Comparison of ENCODE assay signal across 1 cellular context in genomic region chr4:44801384-44801783, GRCh38.
TF ChIP-seq lines count a peak whose summit lies in the region.

No MANE protein-coding gene starts in this region.

TF ChIP-seq in IMR-90, 13 proteins besides CTCF, POLR2A, EP300 and RAD21 (continued from another document):
- TF ChIP-seq, protein P1, sequence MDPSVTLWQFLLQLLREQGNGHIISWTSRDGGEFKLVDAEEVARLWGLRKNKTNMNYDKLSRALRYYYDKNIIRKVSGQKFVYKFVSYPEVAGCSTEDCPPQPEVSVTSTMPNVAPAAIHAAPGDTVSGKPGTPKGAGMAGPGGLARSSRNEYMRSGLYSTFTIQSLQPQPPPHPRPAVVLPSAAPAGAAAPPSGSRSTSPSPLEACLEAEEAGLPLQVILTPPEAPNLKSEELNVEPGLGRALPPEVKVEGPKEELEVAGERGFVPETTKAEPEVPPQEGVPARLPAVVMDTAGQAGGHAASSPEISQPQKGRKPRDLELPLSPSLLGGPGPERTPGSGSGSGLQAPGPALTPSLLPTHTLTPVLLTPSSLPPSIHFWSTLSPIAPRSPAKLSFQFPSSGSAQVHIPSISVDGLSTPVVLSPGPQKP (IDR thresholded peaks at IDR 0.05; ENCODE audit: borderline replicate concordance, low read depth, low read length): no peak
- no peak for TF ChIP-seq MAFK (IDR thresholded peaks at IDR 0.05; ENCODE audit: low read depth, low read length)
